Comparison of ENCODE assay signal across 1 cellular context in genomic region chr17:44307387-44308186, GRCh38.
TF ChIP-seq lines count a peak whose summit lies in the region.

No MANE protein-coding gene starts in this region.

TF ChIP-seq in SK-N-SH, 30 proteins besides CTCF, POLR2A, EP300 and RAD21:
- TF ChIP-seq REST (IDR thresholded peaks at IDR 0.05; ENCODE audit: low read depth, low read length) = 0 out of 2 replicates have a peak, but pooled peaks have one; percentile 13
- TF ChIP-seq MXI1 (IDR thresholded peaks at IDR 0.05; ENCODE audit: low read depth, low read length) = peak; percentile 44; the same call in 1 of the 2 replicates
- TF ChIP-seq TAF1 (IDR thresholded peaks at IDR 0.05; ENCODE audit: borderline replicate concordance, low read depth, low read length) = no peak
- peak; percentile 22; the same call in 1 of the 2 replicates for TF ChIP-seq SMC3 (IDR thresholded peaks at IDR 0.05; ENCODE audit: low read depth, low read length)
- TF ChIP-seq NRF1 (IDR thresholded peaks at IDR 0.05; ENCODE audit: low read depth, low read length) = 0 out of 2 replicates have a peak, but pooled peaks have one; percentile 41
- no peak for TF ChIP-seq FOXM1 (IDR thresholded peaks at IDR 0.05; ENCODE audit: low read depth)
- TF ChIP-seq RCOR1 (IDR thresholded peaks at IDR 0.05; ENCODE audit: low read length) = peak; percentile 54; the same call in 1 of the 2 replicates
- TF ChIP-seq CHD2 (IDR thresholded peaks at IDR 0.05; ENCODE audit: low read length, partially characterized antibody) = peak; percentile 85
- peak; percentile 52; the same call in 1 of the 2 replicates for TF ChIP-seq MAX (IDR thresholded peaks at IDR 0.05; ENCODE audit: low read depth)
- TF ChIP-seq TCF12 (IDR thresholded peaks at IDR 0.05) = peak; percentile 13; the same call in 1 of the 2 replicates
- no peak for TF ChIP-seq USF2 (IDR thresholded peaks at IDR 0.05; ENCODE audit: borderline replicate concordance, low read depth, low read length)
- TF ChIP-seq NFIC (IDR thresholded peaks at IDR 0.05; ENCODE audit: borderline replicate concordance) = no peak
